Comparison of ENCODE assay signal across 17 cellular contexts in the genomic region with DNA sequence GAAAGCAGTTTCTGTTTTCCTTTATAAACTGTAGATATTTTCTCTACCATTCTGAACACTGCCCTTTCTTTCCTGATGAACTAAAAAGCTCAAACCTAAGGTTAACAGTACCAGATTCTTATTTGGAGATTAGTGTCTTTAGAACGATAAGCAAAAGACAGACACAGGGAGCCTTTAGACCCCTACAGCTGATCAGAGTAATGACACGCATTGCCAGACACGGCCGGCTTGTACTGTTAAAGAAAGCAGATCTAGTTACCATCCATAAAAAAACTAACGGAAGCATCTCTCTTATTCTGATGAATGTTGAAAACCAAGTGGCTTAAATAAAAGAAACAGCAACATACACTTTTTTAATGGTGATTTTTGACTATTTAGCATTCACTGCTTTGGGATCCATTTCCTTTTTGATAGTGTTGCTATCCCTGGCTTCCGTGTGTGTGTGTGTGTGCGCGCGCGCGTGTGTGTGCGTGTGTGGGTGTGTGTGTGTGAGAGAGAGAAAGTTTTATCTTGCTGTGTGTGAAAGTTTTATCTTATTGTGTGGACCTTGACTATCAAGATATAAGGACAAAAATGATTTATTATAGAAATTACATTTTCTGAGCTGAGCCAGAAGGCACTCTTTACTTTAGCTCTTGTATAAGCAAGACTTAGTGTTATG.
DNase-seq lines count a peak whose midpoint lies in the region; ATAC-seq and TF ChIP-seq lines count a peak whose summit lies in the region.
"Had no signal": no experiment of that assay in that cellular context is flagged by ENCODE, and none has a peak within 500 bp of the region (broad histone marks: within the 10 kb centered on the region; RNA-seq: fewer than 3 reads in every experiment).

No MANE protein-coding gene starts in this region.

- no peak for ATAC-seq in GM19397 (IDR thresholded peaks at IDR 0.05; ENCODE audit: unreplicated experiment)
- ATAC-seq: activated T-helper 17 cell treated with anti-CD3 and anti-CD28 coated beads, Interleukin-2, amount 50 U/mL, for 72 hours; T-helper 17 cell had no signal

- no peak overlapping the region for H3K27ac Mint-ChIP-seq in progenitor cell of endocrine pancreas
- H3K27ac Mint-ChIP-seq: activated T-helper 17 cell treated with anti-CD3 and anti-CD28 coated beads, Interleukin-2, amount 50 U/mL, for 72 hours; CD8-positive, alpha-beta memory T cell; T-helper 17 cell had no signal

- H3K4me3 Mint-ChIP-seq in progenitor cell of endocrine pancreas (ENCODE audit: low read depth): no peak overlapping the region
- H3K4me3 Mint-ChIP-seq: activated T-helper 17 cell treated with anti-CD3 and anti-CD28 coated beads, Interleukin-2, amount 50 U/mL, for 72 hours; CD8-positive, alpha-beta memory T cell; T-helper 17 cell had no signal

- no peaks in the 10 kb centered on the region for H3K9me3 Mint-ChIP-seq in progenitor cell of endocrine pancreas (ENCODE audit: low read depth)

- H3K27me3 Mint-ChIP-seq in progenitor cell of endocrine pancreas: peaks cover 5% of the 10 kb centered on the region
- H3K27me3 Mint-ChIP-seq: activated T-helper 17 cell treated with anti-CD3 and anti-CD28 coated beads, Interleukin-2, amount 50 U/mL, for 72 hours; T-helper 17 cell had no signal

- DNase-seq in EL (peak; percentile 24), NCI-H2227 treated with DMSO at 0.1 percent for 48 hours (lab: John Stamatoyannopoulos, UW) (peak; percentile 30), fibroblast of pulmonary artery (ENCODE audit: low read depth) (peak; percentile 4), progenitor cell of endocrine pancreas (ENCODE audit: low spot score, unreplicated experiment) (no peak), activated T-cell treated with anti-CD3 and anti-CD28 coated beads for 4 hours (no peak), AG08396 (ENCODE audit: low spot score) (no peak)
- DNase-seq: activated CD4-positive, alpha-beta T cell treated with anti-CD3 and anti-CD28 coated beads, Interleukin-2, amount 50 U/mL, for 4 hours; CD8-positive, alpha-beta memory T cell; GOT3; head of caudate nucleus; NCI-H2107; occipital lobe; PC-9; substantia nigra; T-helper 17 cell had no signal

- peaks cover 12% of the 10 kb centered on the region for H3K4me1 Mint-ChIP-seq in progenitor cell of endocrine pancreas (ENCODE audit: low read depth)
- H3K4me1 Mint-ChIP-seq: activated T-helper 17 cell treated with anti-CD3 and anti-CD28 coated beads, Interleukin-2, amount 50 U/mL, for 72 hours; CD8-positive, alpha-beta memory T cell; T-helper 17 cell had no signal

- H3K36me3 Mint-ChIP-seq in progenitor cell of endocrine pancreas (ENCODE audit: insufficient read depth): no peaks in the 10 kb centered on the region
- H3K36me3 Mint-ChIP-seq: CD8-positive, alpha-beta memory T cell had no signal

- TF ChIP-seq CTCF in fibroblast of pulmonary artery (IDR thresholded peaks at IDR 0.05; ENCODE audit: low read length, missing control alignments) (no peak), progenitor cell of endocrine pancreas (IDR thresholded peaks at IDR 0.05; ENCODE audit: unreplicated experiment) (peak; percentile 19)

- H3K4me3 ChIP-seq in fibroblast of pulmonary artery (replicated peaks; ENCODE audit: low read depth, low read length): no peak overlapping the region
- H3K4me3 ChIP-seq: PC-9 had no signal

Comparison
In these comparisons a context has a peak if more than half of its experiments do, and no peak if none do; other contexts are left out.
1. DNase-seq: peak in EL (single experiment), NCI-H2227 treated with DMSO at 0.1 percent for 48 hours (single experiment) and fibroblast of pulmonary artery (single experiment); none in progenitor cell of endocrine pancreas (single experiment), activated T-cell treated with anti-CD3 and anti-CD28 coated beads for 4 hours (single experiment) and AG08396 (single experiment).